In genomic region chr7:106462365-106462859, GRCh38 we compare ENCODE assay signal across 9 cellular contexts.
DNase-seq lines count a peak whose midpoint lies in the region; ATAC-seq and TF ChIP-seq lines count a peak whose summit lies in the region.
"Had no signal": no experiment of that assay in that cellular context is flagged by ENCODE, and none has a peak within 500 bp of the region (broad histone marks: within the 10 kb centered on the region; RNA-seq: fewer than 3 reads in every experiment).

No MANE protein-coding gene starts in this region.

- H3K79me2 ChIP-seq in OCI-LY7 (ENCODE audit: insufficient read depth, low read depth, low read length): no peaks in the 10 kb centered on the region

- H3K9me3 ChIP-seq in OCI-LY7 (ENCODE audit: low read length) (peaks cover 7% of the 10 kb centered on the region; the same call in 1 of the 2 replicates), endodermal cell (ENCODE audit: control insufficient read depth, low read length) (peaks cover 58% of the 10 kb centered on the region), mucosa of descending colon (no peaks in the 10 kb centered on the region)

- peaks cover 25% of the 10 kb centered on the region for H3K4me1 Mint-ChIP-seq in endodermal cell

- POLR2A ChIA-PET in OCI-LY7 (lab: Charles Lee): interaction anchor here (0.6 to 2.1 kb wide), 7 partner anchors 43 to 677 kb away, joined by 3 to 14 read pairs (median 3); no protein-coding TSS in a partner anchor

- peaks cover 41% of the 10 kb centered on the region for H3K9me3 Mint-ChIP-seq in endodermal cell

- H2AFZ ChIP-seq in OCI-LY7 (ENCODE audit: low read length): no peak overlapping the region

- intact Hi-C loops in OCI-LY7 (cut with micrococcal nuclease; ENCODE audit: unreplicated experiment): loop anchor here (1.0 to 10.0 kb wide), 2 partner anchors 286 to 418 kb away; no protein-coding TSS in a partner anchor
- intact Hi-C loops in mucosa of descending colon (cut with DNase I, micrococcal nuclease): loop anchor here (2.0 to 5.0 kb wide), 2 partner anchors 285 to 286 kb away; no protein-coding TSS in a partner anchor

- CTCF ChIA-PET in OCI-LY7 (lab: Charles Lee; ENCODE audit: unreplicated experiment): interaction anchor here (2.9 kb wide), 1 partner anchor 284 kb away, joined by 32 read pairs; no protein-coding TSS in a partner anchor

- H3K4me2 ChIP-seq in OCI-LY7 (ENCODE audit: low read length): no peak overlapping the region; the same call in 1 of the 2 replicates

- H3K27ac ChIP-seq in OCI-LY7 (ENCODE audit: low read depth, low read length, poor library complexity, severe bottlenecking) (no peak overlapping the region), endodermal cell (ENCODE audit: low read depth, low read length) (no peak overlapping the region)

- H4K20me1 ChIP-seq in OCI-LY7 (ENCODE audit: insufficient read depth, low read length): no peaks in the 10 kb centered on the region

- peaks cover 4% of the 10 kb centered on the region for H3K36me3 Mint-ChIP-seq in endodermal cell (ENCODE audit: low read depth)

- no peak overlapping the region for H3K27ac Mint-ChIP-seq in endodermal cell
- H3K27ac Mint-ChIP-seq: T-helper 1 cell treated with Interleukin-12 subunit alpha and Interleukin-12 subunit beta and Interleukin-4 antibody, amounts not matched to agents 30 μg/mL and 1 μg/mL, for 36 hours had no signal

- no peaks in the 10 kb centered on the region for H3K27me3 ChIP-seq in endodermal cell (ENCODE audit: control insufficient read depth, insufficient read depth, low read length, poor library complexity, severe bottlenecking)

- peak; percentile 83 for TF ChIP-seq CTCF in OCI-LY7 (conservative IDR thresholded peaks at IDR 0.05; ENCODE audit: low read length)
- TF ChIP-seq CTCF in endodermal cell (conservative IDR thresholded peaks at IDR 0.05): peak; percentile 66
- no peak for TF ChIP-seq CTCF in mucosa of descending colon (IDR thresholded peaks at IDR 0.05)

- H3K27me3 Mint-ChIP-seq in endodermal cell (ENCODE audit: insufficient read depth): no peaks in the 10 kb centered on the region

- ATAC-seq in HG02759 (IDR thresholded peaks at IDR 0.05; ENCODE audit: unreplicated experiment): peak; percentile 49
- ATAC-seq in mucosa of descending colon: peak; percentile 45
- ATAC-seq in GM19463 (IDR thresholded peaks at IDR 0.05; ENCODE audit: unreplicated experiment): no peak
- no peak for ATAC-seq in GM21526 (IDR thresholded peaks at IDR 0.05; ENCODE audit: low FRiP score, unreplicated experiment)

- H3K36me3 ChIP-seq in OCI-LY7 (ENCODE audit: insufficient read depth, low read length) (no peaks in the 10 kb centered on the region), endodermal cell (ENCODE audit: control insufficient read depth, insufficient read depth, low read length) (peaks cover 8% of the 10 kb centered on the region), mucosa of descending colon (ENCODE audit: low read depth) (no peaks in the 10 kb centered on the region)

- no peaks in the 10 kb centered on the region for H3K9me2 ChIP-seq in OCI-LY7 (ENCODE audit: insufficient read depth, low read length)

- no peak overlapping the region for H3K9ac ChIP-seq in endodermal cell (ENCODE audit: extremely low read depth, low read length, poor library complexity, severe bottlenecking)

- 66 to 90% methylated on average over 2 to 4 of the region's 4 CpGs for WGBS in endodermal cell (ENCODE audit: insufficient coverage in 1 of 2, insufficient read length in 1 of 2), 2 experiments

- BruUV-seq in OCI-LY7 (replicated peaks; lab: Mats Ljungman, UMichigan): no TSS peak

- H3K4me3 ChIP-seq in OCI-LY7 (ENCODE audit: low read depth, low read length, poor library complexity, severe bottlenecking) (no peak overlapping the region), endodermal cell (ENCODE audit: low read length) (no peak overlapping the region), mucosa of descending colon (no peak overlapping the region)

- peak; percentile 51 for DNase-seq in DMS153 (lab: John Stamatoyannopoulos, UW)
- peak; percentile 39 for DNase-seq in OCI-LY7 (ENCODE audit: low spot score)
- no peak for DNase-seq in endodermal cell
- peak in 1 of 3 donors; percentile 51 for DNase-seq in mucosa of descending colon
- DNase-seq in COLO668 (lab: John Stamatoyannopoulos, UW; ENCODE audit: unreplicated experiment): no peak

- H3K4me1 ChIP-seq in OCI-LY7 (ENCODE audit: insufficient read depth, low read length, poor library complexity, severe bottlenecking) (no peaks in the 10 kb centered on the region), endodermal cell (ENCODE audit: control insufficient read depth, insufficient read depth, low read length) (peaks cover 4% of the 10 kb centered on the region), mucosa of descending colon (ENCODE audit: low read depth) (no peaks in the 10 kb centered on the region)

- no peak overlapping the region for H3K4me3 Mint-ChIP-seq in endodermal cell
- H3K4me3 Mint-ChIP-seq: T-helper 1 cell treated with Interleukin-12 subunit alpha and Interleukin-12 subunit beta and Interleukin-4 antibody, amounts not matched to agents 30 μg/mL and 1 μg/mL, for 36 hours had no signal

Comparison
In these comparisons a context has a peak if more than half of its experiments do, and no peak if none do; other contexts are left out.
1. DNase-seq: peak in DMS153 (single experiment) and OCI-LY7 (single experiment); none in endodermal cell (single experiment) and COLO668 (single experiment).
2. ATAC-seq: peak in HG02759 (single experiment) and mucosa of descending colon (single experiment); none in GM19463 (single experiment) and GM21526 (single experiment).